ENCODE assay signal across 8 cellular contexts in the genomic region with DNA sequence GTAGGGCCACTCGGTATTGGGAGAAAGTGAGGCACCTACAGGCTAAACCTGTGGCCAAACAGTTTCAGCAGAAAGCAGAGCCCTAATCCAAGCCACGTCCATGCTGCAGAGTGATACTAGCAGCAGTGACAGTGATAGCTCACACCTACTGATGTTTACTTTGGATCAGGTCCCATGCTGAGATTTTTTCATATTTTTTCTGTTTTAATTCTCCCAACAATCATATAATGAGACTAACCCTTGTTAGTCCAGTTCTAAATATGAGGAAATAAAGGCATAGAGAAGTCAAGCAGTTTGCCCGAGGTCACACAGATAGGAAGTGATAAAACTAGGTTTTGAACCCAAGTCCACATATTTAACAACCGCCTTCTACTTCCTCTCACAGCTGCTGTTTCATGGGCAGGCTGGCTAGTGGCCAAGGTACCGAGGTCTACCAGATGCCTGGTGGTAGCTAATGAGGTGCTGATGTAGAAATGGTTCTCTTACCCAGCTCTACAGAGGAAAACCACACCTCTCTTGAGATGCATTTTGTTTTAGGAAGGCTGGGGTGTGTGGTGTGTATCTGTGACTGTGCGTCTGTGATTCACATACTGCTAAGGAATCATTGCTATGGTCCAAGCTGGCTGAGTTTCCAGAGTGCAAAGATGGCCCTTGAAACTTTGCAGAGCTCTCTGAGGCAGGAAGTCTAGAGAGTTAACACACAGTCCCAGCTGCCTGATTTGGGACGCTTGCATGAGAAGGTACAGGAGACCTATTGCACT.
DNase-seq lines count a peak whose midpoint lies in the region; ATAC-seq, FAIRE-seq and TF ChIP-seq lines count a peak whose summit lies in the region.

No MANE protein-coding gene starts in this region.

- in situ Hi-C loops in GM13976 (cut with MboI; ENCODE audit: low sequenced_read_pairs, unreplicated experiment), result no loop called here

- DNase-seq in GM13976 (ENCODE audit: low spot score) (peak; percentile 56), Kasumi-1 (lab: John Stamatoyannopoulos, UW) (peak; percentile 95 to 96), SIG-M5 (lab: John Stamatoyannopoulos, UW) (peak; percentile 24), glomerular endothelial cell (ENCODE audit: extremely low read depth, low read depth, low spot score) (peak; percentile 27), urothelium cell line (ENCODE audit: low spot score) (peak; percentile 55), NCI-H82 treated with DMSO at 0.1 percent for 48 hours (lab: John Stamatoyannopoulos, UW; ENCODE audit: unreplicated experiment) (no peak)
- no peak for DNase-seq in stimulated activated CD4-positive, alpha-beta T cell treated with anti-CD3 and anti-CD28 coated beads, Interleukin-4, amount 100 ng/mL, for 24 hours

- TF ChIP-seq CTCF in GM13976 (IDR thresholded peaks at IDR 0.05; ENCODE audit: borderline replicate concordance, control extremely low read depth, extremely low read depth, insufficient read depth, missing control alignments), result no peak

- FAIRE-seq in urothelium cell line (lab: Jason Lieb, UNC), result no peak

- no peak for ATAC-seq in GM19467 (IDR thresholded peaks at IDR 0.05; ENCODE audit: unreplicated experiment)

Comparison
In these comparisons a context has a peak if more than half of its experiments do, and no peak if none do; other contexts are left out.
1. DNase-seq: peak in GM13976 (single experiment), Kasumi-1 (2 of 2), SIG-M5 (single experiment), glomerular endothelial cell (single experiment) and urothelium cell line (single experiment); none in NCI-H82 treated with DMSO at 0.1 percent for 48 hours (single experiment) and stimulated activated CD4-positive, alpha-beta T cell treated with anti-CD3 and anti-CD28 coated beads, Interleukin-4, amount 100 ng/mL, for 24 hours (single experiment).